Comparison of ENCODE assay signal across 11 cellular contexts in the genomic region with DNA sequence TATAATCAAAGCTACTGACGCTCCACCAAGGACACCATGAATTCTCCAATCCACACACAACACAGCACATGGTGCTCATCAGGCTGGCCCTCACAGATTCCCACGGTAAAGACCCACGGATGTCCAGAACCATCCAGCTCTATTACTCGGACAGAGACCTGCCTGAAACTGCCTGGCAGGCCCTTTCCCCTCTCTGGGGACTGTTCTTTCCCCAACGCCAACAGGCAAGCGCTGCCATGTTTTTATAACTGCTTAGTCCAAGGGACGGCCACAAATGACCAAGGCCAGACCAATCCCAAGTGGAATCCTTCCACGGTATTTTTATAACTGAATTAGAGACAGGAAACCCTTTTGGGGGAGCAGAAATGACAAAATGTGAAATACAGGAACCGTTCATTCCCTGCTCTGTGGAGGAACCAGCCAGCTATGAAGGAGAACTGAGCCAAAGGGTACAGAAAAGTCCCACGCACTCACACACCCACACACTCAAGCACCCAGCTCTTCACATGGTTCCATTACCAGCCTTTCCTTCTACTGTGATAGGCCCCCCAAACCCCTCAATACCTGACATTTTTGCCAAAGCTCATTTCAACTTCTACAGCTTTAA. TPM values are rescaled to one million over a fixed set of nuclear protein-coding genes. Genes with fewer than 3 reads are reported as not detected.
A peak's percentile ranks its signal among the peaks of the same experiment; 100 is the strongest.
DNase-seq lines count a peak whose midpoint lies in the region; ATAC-seq and TF ChIP-seq lines count a peak whose summit lies in the region.
"Had no signal": no experiment of that assay in that cellular context is flagged by ENCODE, and none has a peak within 500 bp of the region (broad histone marks: within the 10 kb centered on the region; RNA-seq: fewer than 3 reads in every experiment).

No MANE protein-coding gene starts in this region.

- H3K79me2 ChIP-seq in PC-3 (ENCODE audit: low read length), result peaks cover 89% of the 10 kb centered on the region

- TF ChIP-seq CTCF in natural killer cell (IDR thresholded peaks at IDR 0.05) (no peak), PC-3 (conservative IDR thresholded peaks at IDR 0.05; ENCODE audit: low read depth, low read length) (no peak)

- no peaks in the 10 kb centered on the region for H3F3A ChIP-seq in PC-3 (ENCODE audit: low read length, unreplicated experiment)

- intact Hi-C loops in natural killer cell (cut with micrococcal nuclease), result loop anchor here (2.0 to 10.0 kb wide), 7 partner anchors 43 to 708 kb away; a partner anchor contains a TSS
- intact Hi-C loops in PC-3 (cut with micrococcal nuclease), result loop anchor here (5.0 to 10.0 kb wide), 3 partner anchors 115 to 277 kb away; no protein-coding TSS in a partner anchor

- no peak overlapping the region for H3K9ac ChIP-seq in PC-3 (ENCODE audit: low read length)

- H3K27ac Mint-ChIP-seq in T-helper 1 cell treated with Interleukin-12 subunit alpha and Interleukin-12 subunit beta and Interleukin-4 antibody, amounts not matched to agents 30 μg/mL and 1 μg/mL, for 36 hours, result peak overlapping the region; percentile 35
- peak overlapping the region; percentile 78 for H3K27ac Mint-ChIP-seq in activated T-helper 17 cell treated with anti-CD3 and anti-CD28 coated beads, Interleukin-2, amount 50 U/mL, for 72 hours
- peak overlapping the region; percentile 82 to 87 for H3K27ac Mint-ChIP-seq in natural killer cell

- no peak overlapping the region for H3K4me2 ChIP-seq in PC-3 (ENCODE audit: low read length)

- H3K4me1 Mint-ChIP-seq in T-helper 1 cell treated with Interleukin-12 subunit alpha and Interleukin-12 subunit beta and Interleukin-4 antibody, amounts not matched to agents 30 μg/mL and 1 μg/mL, for 36 hours (ENCODE audit: low read depth), result peaks cover 54% of the 10 kb centered on the region
- peaks cover 56% of the 10 kb centered on the region for H3K4me1 Mint-ChIP-seq in activated T-helper 17 cell treated with anti-CD3 and anti-CD28 coated beads, Interleukin-2, amount 50 U/mL, for 72 hours
- peaks cover 73 to 75% of the 10 kb centered on the region in 2 donors for H3K4me1 Mint-ChIP-seq in natural killer cell

- no peak overlapping the region for H2AFZ ChIP-seq in PC-3 (ENCODE audit: low read length)

- H3K36me3 Mint-ChIP-seq in T-helper 1 cell treated with Interleukin-12 subunit alpha and Interleukin-12 subunit beta and Interleukin-4 antibody, amounts not matched to agents 30 μg/mL and 1 μg/mL, for 36 hours (ENCODE audit: low read depth), result peaks cover 17% of the 10 kb centered on the region
- H3K36me3 Mint-ChIP-seq in activated T-helper 17 cell treated with anti-CD3 and anti-CD28 coated beads, Interleukin-2, amount 50 U/mL, for 72 hours (ENCODE audit: low read depth), result peaks cover 32% of the 10 kb centered on the region
- H3K36me3 Mint-ChIP-seq in natural killer cell, result no peaks in the 10 kb centered on the region

- DNase-seq in T-helper 1 cell (no peak), natural killer cell (no peak), SW480 (ENCODE audit: low spot score) (no peak), PC-3 (no peak)
- DNase-seq: left cardiac atrium, NCI-H2029 treated with DMSO at 0.1 percent for 48 hours had no signal

- BruUV-seq in PC-3 (replicated peaks; lab: Mats Ljungman, UMichigan), result no TSS peak

- no peaks in the 10 kb centered on the region for H3K9me2 ChIP-seq in PC-3 (replicated peaks; ENCODE audit: low read length)

- no peak overlapping the region for H3K4me3 ChIP-seq in PC-3 (ENCODE audit: low read length)

- peaks cover 13% of the 10 kb centered on the region for H3K4me1 ChIP-seq in PC-3 (ENCODE audit: insufficient read depth, low read length)

- no peaks in the 10 kb centered on the region for H3K9me3 ChIP-seq in PC-3 (ENCODE audit: low read length)

- H3K27me3 Mint-ChIP-seq in T-helper 1 cell treated with Interleukin-12 subunit alpha and Interleukin-12 subunit beta and Interleukin-4 antibody, amounts not matched to agents 30 μg/mL and 1 μg/mL, for 36 hours (ENCODE audit: low read depth), result no peaks in the 10 kb centered on the region
- H3K27me3 Mint-ChIP-seq in activated T-helper 17 cell treated with anti-CD3 and anti-CD28 coated beads, Interleukin-2, amount 50 U/mL, for 72 hours, result no peaks in the 10 kb centered on the region
- H3K27me3 Mint-ChIP-seq in natural killer cell (ENCODE audit: low read depth in 2 of 2), result no peaks in the 10 kb centered on the region

- peak overlapping the region; percentile 61 for H3K4me3 Mint-ChIP-seq in T-helper 1 cell treated with Interleukin-12 subunit alpha and Interleukin-12 subunit beta and Interleukin-4 antibody, amounts not matched to agents 30 μg/mL and 1 μg/mL, for 36 hours
- H3K4me3 Mint-ChIP-seq in activated T-helper 17 cell treated with anti-CD3 and anti-CD28 coated beads, Interleukin-2, amount 50 U/mL, for 72 hours, result peak overlapping the region; percentile 79
- H3K4me3 Mint-ChIP-seq in natural killer cell, result peak overlapping the region; percentile 94

- CTCF ChIA-PET in PC-3 (lab: Charles Lee), result interaction anchor here (0.6 kb wide), 1 partner anchor 118 kb away, joined by 3 read pairs; no protein-coding TSS in a partner anchor

- H3K9me3 Mint-ChIP-seq in T-helper 1 cell treated with Interleukin-12 subunit alpha and Interleukin-12 subunit beta and Interleukin-4 antibody, amounts not matched to agents 30 μg/mL and 1 μg/mL, for 36 hours, result no peaks in the 10 kb centered on the region
- H3K9me3 Mint-ChIP-seq in activated T-helper 17 cell treated with anti-CD3 and anti-CD28 coated beads, Interleukin-2, amount 50 U/mL, for 72 hours, result no peaks in the 10 kb centered on the region
- no peaks in the 10 kb centered on the region for H3K9me3 Mint-ChIP-seq in natural killer cell

- no peak overlapping the region for H3K27ac ChIP-seq in PC-3 (ENCODE audit: low read length)

- H3K36me3 ChIP-seq in PC-3 (ENCODE audit: low read depth, low read length), result no peaks in the 10 kb centered on the region

- ATAC-seq in GM21786 (IDR thresholded peaks at IDR 0.05; ENCODE audit: unreplicated experiment) (peak; percentile 22), natural killer cell (no peak), HG02798 (IDR thresholded peaks at IDR 0.05; ENCODE audit: poor library complexity, unreplicated experiment) (no peak), PC-3 (no peak)
- no peak for ATAC-seq in activated T-helper 17 cell treated with anti-CD3 and anti-CD28 coated beads, Interleukin-2, amount 50 U/mL, for 72 hours (replicated peaks)
- ATAC-seq: esophagus mucosa, left cardiac atrium had no signal

- POLR2A ChIA-PET in PC-3 (lab: Charles Lee; ENCODE audit: unreplicated experiment), result no interaction called here

- peaks cover 19% of the 10 kb centered on the region; the same call in 1 of the 2 replicates for H4K20me1 ChIP-seq in PC-3 (ENCODE audit: low read length)

- no peaks in the 10 kb centered on the region for H3K27me3 ChIP-seq in PC-3 (ENCODE audit: low read length)

RNA-seq across cellular contexts. Expression of a gene that starts 4.1 kb away (rescaled TPM):
- 100 to 1,000 TPM in 1 of 2 donors, 10 to 100 TPM in 1; 86.1 to 111 TPM for total RNA-seq in activated T-helper 17 cell treated with anti-CD3 and anti-CD28 coated beads, Interleukin-2, amount 50 U/mL, for 72 hours
- total RNA-seq in natural killer cell (100 to 1,000 TPM; 311 to 423 (median 405) TPM), PC-3 (2014; rRNA removed) (20.2 and 22.6 TPM in 2 replicates)
